10 cellular contexts compared by ENCODE assay signal in the genomic region with DNA sequence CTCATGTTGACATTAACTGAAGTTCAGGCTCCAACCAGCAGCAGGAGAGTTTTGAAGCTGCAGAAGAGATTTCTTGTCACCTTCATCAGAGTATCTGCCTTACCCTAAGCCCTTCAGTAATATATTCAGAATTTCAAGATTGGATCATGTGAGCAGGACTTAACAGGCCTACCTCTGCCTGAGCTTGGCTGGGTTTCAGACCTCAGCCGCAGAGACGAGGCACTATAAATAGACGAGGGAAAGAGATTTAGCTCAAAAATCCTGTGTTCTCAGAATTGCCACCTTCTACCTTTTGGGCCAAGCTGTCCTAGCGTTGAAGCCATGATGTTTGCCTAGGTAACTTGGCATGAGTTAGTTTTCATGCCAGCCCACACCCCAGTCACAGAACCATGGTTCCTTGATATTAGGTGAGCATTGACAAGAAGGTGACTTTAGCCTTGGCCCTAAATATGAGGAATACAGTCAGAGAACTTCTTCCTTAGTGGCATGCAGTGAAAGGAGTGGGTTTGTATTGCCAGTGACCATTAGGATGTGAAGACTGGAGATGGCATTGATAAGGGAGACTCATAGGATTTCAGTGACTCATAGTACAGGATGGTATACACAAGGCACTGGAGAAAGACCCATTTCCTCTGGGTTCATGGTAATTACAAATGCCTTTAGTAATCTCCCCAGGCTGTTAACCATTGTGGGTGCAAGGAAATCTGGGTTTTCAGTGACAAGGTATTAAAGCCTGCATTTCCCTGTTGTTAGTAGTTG.
A peak's percentile ranks its signal among the peaks of the same experiment; 100 is the strongest.
DNase-seq lines count a peak whose midpoint lies in the region; ATAC-seq and TF ChIP-seq lines count a peak whose summit lies in the region.
"Had no signal": no experiment of that assay in that cellular context is flagged by ENCODE, and none has a peak within 500 bp of the region (broad histone marks: within the 10 kb centered on the region; RNA-seq: fewer than 3 reads in every experiment).

No MANE protein-coding gene starts in this region.

- H3K9me3 Mint-ChIP-seq in neural crest cell (no peaks in the 10 kb centered on the region), Caco-2 (ENCODE audit: unreplicated experiment) (no peaks in the 10 kb centered on the region)
- H3K9me3 Mint-ChIP-seq: dendritic cell treated with granulocyte-macrophage colony-stimulating factor and Interleukin-4, amounts not matched to agents 40 ng/mL and 50 ng/mL, for 4 days had no signal

- H3K9me3 ChIP-seq in Karpas-422 (ENCODE audit: low read length) (no peaks in the 10 kb centered on the region), Caco-2 (no peaks in the 10 kb centered on the region)
- H3K9me3 ChIP-seq: vagina had no signal

- H3K4me2 ChIP-seq in Karpas-422 (ENCODE audit: low read depth, low read length, poor library complexity, severe bottlenecking), result no peak overlapping the region

- H3K4me1 Mint-ChIP-seq in neural crest cell, result peaks cover 80% of the 10 kb centered on the region
- peaks cover 13% of the 10 kb centered on the region for H3K4me1 Mint-ChIP-seq in Caco-2 (ENCODE audit: low read depth, unreplicated experiment)

- H4K20me1 ChIP-seq in Karpas-422 (ENCODE audit: insufficient read depth, low read depth, low read length), result no peaks in the 10 kb centered on the region

- H3K9me2 ChIP-seq in Karpas-422 (replicated peaks; ENCODE audit: insufficient read depth, low read length), result no peaks in the 10 kb centered on the region

- POLR2A ChIA-PET in Caco-2 (lab: Charles Lee), result no interaction called here

- peaks cover 83% of the 10 kb centered on the region for H3K79me2 ChIP-seq in Karpas-422 (ENCODE audit: low read length)

- peaks cover 9% of the 10 kb centered on the region; the same call in 1 of the 2 replicates for H3K36me3 ChIP-seq in Karpas-422 (ENCODE audit: insufficient read depth, low read length)
- H3K36me3 ChIP-seq in Caco-2 (ENCODE audit: control insufficient read depth, insufficient read depth, low read length), result no peaks in the 10 kb centered on the region
- H3K36me3 ChIP-seq: vagina had no signal

- H3K4me1 ChIP-seq in Karpas-422 (ENCODE audit: low read length) (peaks cover 100% of the 10 kb centered on the region), Caco-2 (peaks cover 11% of the 10 kb centered on the region; the same call in 1 of the 2 replicates)
- H3K4me1 ChIP-seq: vagina had no signal

- H3K27me3 Mint-ChIP-seq in neural crest cell (ENCODE audit: low read depth) (no peaks in the 10 kb centered on the region), Caco-2 (ENCODE audit: insufficient read depth, unreplicated experiment) (no peaks in the 10 kb centered on the region)
- H3K27me3 Mint-ChIP-seq: dendritic cell treated with granulocyte-macrophage colony-stimulating factor and Interleukin-4, amounts not matched to agents 40 ng/mL and 50 ng/mL, for 4 days had no signal

- H3K9ac ChIP-seq in Karpas-422 (ENCODE audit: low read length), result no peak overlapping the region

- H3K27me3 ChIP-seq in Karpas-422 (ENCODE audit: low read length), result no peaks in the 10 kb centered on the region
- H3K27me3 ChIP-seq in Caco-2 (replicated peaks; ENCODE audit: control insufficient read depth, insufficient read depth, low read length), result no peaks in the 10 kb centered on the region
- H3K27me3 ChIP-seq: vagina had no signal

- BruUV-seq in Caco-2 (replicated peaks; lab: Mats Ljungman, UMichigan), result no TSS peak

- intact Hi-C loops in Caco-2 (cut with micrococcal nuclease; ENCODE audit: unreplicated experiment), result loop anchor here (5.0 kb wide), 1 partner anchor 37 kb away; no protein-coding TSS in a partner anchor

- peak overlapping the region; percentile 36 for H3K27ac Mint-ChIP-seq in neural crest cell (ENCODE audit: unreplicated experiment)
- no peak overlapping the region for H3K27ac Mint-ChIP-seq in Caco-2 (ENCODE audit: unreplicated experiment)
- H3K27ac Mint-ChIP-seq: dendritic cell treated with granulocyte-macrophage colony-stimulating factor and Interleukin-4, amounts not matched to agents 40 ng/mL and 50 ng/mL, for 4 days had no signal

- no peak for ATAC-seq in GM19397 (IDR thresholded peaks at IDR 0.05; ENCODE audit: unreplicated experiment)

- no peak for TF ChIP-seq CTCF in neural crest cell (conservative IDR thresholded peaks at IDR 0.05)
- no peak for TF ChIP-seq CTCF in Caco-2 (IDR thresholded peaks at IDR 0.05; ENCODE audit: insufficient read depth in 1 of 2, low read depth in 1 of 2, low read length in 1 of 2, severe bottlenecking in 1 of 2, unreplicated experiment in 1 of 2)

- CTCF ChIA-PET in Caco-2 (lab: Charles Lee), result no interaction called here

- H3K36me3 Mint-ChIP-seq in neural crest cell (ENCODE audit: low read depth) (peaks cover 6% of the 10 kb centered on the region), Caco-2 (ENCODE audit: insufficient read depth, unreplicated experiment) (peaks cover 37% of the 10 kb centered on the region)

- DNase-seq in DMS 273 (lab: John Stamatoyannopoulos, UW; ENCODE audit: unreplicated experiment), result peak; percentile 57
- DNase-seq in Karpas-422, result no peak
- DNase-seq in caudate nucleus (lab: John Stamatoyannopoulos, UW), result peak in 1 of 61 donors; percentile 38
- DNase-seq in neural crest cell (ENCODE audit: low read depth, low spot score), result no peak
- DNase-seq in DMS153 treated with DMSO at 0.1 percent for 48 hours (lab: John Stamatoyannopoulos, UW; ENCODE audit: unreplicated experiment), result no peak
- DNase-seq in Caco-2, result no peak
- DNase-seq in pons (ENCODE audit: low spot score), result no peak

- H2AFZ ChIP-seq in Karpas-422 (ENCODE audit: low read length), result no peak overlapping the region

- H3K4me3 Mint-ChIP-seq in neural crest cell, result peak overlapping the region; percentile 6
- H3K4me3 Mint-ChIP-seq in Caco-2 (ENCODE audit: unreplicated experiment), result no peak overlapping the region
- H3K4me3 Mint-ChIP-seq: dendritic cell treated with granulocyte-macrophage colony-stimulating factor and Interleukin-4, amounts not matched to agents 40 ng/mL and 50 ng/mL, for 4 days had no signal

- H3K4me3 ChIP-seq in Karpas-422 (ENCODE audit: low read length) (no peak overlapping the region), Caco-2 (ENCODE audit: low read depth, low read length) (no peak overlapping the region)
- H3K4me3 ChIP-seq: vagina had no signal

- H3K27ac ChIP-seq in Karpas-422 (ENCODE audit: low read length) (peak overlapping the region; percentile 97), caudate nucleus (ENCODE audit: low read depth, low read length) (peak overlapping the region; percentile 3)
- H3K27ac ChIP-seq: vagina had no signal
